ENCODE assay signal across 1 cellular context in the genomic region with DNA sequence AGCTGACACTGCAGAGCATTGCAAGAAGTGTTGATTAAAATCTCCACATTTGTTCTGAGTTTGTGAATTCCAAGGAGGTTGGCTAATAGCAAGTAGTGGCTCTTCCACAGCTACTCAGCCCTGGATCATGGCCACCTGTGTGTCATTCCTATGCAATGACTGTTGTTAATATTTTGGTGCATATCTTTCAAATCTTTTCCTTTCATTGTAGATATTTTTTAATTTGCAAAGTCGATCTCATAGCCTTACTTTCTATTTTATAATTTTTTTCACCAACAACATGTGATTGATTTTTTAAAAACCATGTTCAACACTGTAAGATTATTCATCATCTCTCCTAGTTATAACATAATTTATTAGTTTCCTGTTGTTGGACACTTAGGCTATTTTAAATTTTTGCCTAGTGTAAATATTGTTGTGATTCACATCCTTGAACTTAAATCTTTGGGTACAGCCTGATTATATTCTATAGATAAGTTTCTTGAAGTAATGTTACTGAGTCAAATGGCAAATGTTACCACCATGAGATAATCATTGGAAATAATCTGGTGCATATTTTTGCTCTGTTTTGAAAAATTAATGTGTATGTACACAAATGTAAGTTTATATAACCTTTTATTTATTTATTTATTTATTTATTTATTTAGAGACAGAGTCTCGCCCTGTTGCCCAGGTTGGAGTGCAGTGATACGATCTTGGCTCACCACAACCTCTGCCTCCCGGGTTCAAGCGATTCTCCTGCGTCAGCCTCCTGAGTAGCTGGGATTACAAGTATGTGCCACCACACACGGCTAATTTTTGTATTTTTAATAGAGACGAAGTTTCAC.
TF ChIP-seq lines count a peak whose summit lies in the region.

No MANE protein-coding gene starts in this region.

TF ChIP-seq in SK-N-SH, 30 proteins besides CTCF, POLR2A, EP300 and RAD21:
- TF ChIP-seq, protein P1, sequence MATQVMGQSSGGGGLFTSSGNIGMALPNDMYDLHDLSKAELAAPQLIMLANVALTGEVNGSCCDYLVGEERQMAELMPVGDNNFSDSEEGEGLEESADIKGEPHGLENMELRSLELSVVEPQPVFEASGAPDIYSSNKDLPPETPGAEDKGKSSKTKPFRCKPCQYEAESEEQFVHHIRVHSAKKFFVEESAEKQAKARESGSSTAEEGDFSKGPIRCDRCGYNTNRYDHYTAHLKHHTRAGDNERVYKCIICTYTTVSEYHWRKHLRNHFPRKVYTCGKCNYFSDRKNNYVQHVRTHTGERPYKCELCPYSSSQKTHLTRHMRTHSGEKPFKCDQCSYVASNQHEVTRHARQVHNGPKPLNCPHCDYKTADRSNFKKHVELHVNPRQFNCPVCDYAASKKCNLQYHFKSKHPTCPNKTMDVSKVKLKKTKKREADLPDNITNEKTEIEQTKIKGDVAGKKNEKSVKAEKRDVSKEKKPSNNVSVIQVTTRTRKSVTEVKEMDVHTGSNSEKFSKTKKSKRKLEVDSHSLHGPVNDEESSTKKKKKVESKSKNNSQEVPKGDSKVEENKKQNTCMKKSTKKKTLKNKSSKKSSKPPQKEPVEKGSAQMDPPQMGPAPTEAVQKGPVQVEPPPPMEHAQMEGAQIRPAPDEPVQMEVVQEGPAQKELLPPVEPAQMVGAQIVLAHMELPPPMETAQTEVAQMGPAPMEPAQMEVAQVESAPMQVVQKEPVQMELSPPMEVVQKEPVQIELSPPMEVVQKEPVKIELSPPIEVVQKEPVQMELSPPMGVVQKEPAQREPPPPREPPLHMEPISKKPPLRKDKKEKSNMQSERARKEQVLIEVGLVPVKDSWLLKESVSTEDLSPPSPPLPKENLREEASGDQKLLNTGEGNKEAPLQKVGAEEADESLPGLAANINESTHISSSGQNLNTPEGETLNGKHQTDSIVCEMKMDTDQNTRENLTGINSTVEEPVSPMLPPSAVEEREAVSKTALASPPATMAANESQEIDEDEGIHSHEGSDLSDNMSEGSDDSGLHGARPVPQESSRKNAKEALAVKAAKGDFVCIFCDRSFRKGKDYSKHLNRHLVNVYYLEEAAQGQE (IDR thresholded peaks at IDR 0.05; ENCODE audit: low read depth, low read length): no peak
- TF ChIP-seq PBX3 (IDR thresholded peaks at IDR 0.05): peak; percentile 67
- TF ChIP-seq RXRA (IDR thresholded peaks at IDR 0.05; ENCODE audit: borderline replicate concordance, low read depth): 0 out of 2 replicates have a peak, but pooled peaks have one; percentile 10
- peak; percentile 83 for TF ChIP-seq FOSL2 (IDR thresholded peaks at IDR 0.05; ENCODE audit: borderline replicate concordance, low read depth)
- TF ChIP-seq EZH2phosphoT487 (IDR thresholded peaks at IDR 0.05; ENCODE audit: borderline replicate concordance, low read depth): no peak
- peak; percentile 88 for TF ChIP-seq JUND (IDR thresholded peaks at IDR 0.05)
- no peak for TF ChIP-seq IRF3 (IDR thresholded peaks at IDR 0.05; ENCODE audit: low read depth, low read length)
- TF ChIP-seq MEF2A (IDR thresholded peaks at IDR 0.05; ENCODE audit: borderline replicate concordance, low read depth): peak; percentile 49; the same call in 1 of the 2 replicates
- TF ChIP-seq, protein P2, sequence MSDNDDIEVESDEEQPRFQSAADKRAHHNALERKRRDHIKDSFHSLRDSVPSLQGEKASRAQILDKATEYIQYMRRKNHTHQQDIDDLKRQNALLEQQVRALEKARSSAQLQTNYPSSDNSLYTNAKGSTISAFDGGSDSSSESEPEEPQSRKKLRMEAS (IDR thresholded peaks at IDR 0.05; ENCODE audit: low read depth): peak; percentile 44; the same call in 1 of the 2 replicates
- no peak for TF ChIP-seq ELF1 (IDR thresholded peaks at IDR 0.05)
- TF ChIP-seq TEAD4 (IDR thresholded peaks at IDR 0.05; ENCODE audit: borderline replicate concordance, insufficient read depth): peak; percentile 78
- TF ChIP-seq ZBTB33 (IDR thresholded peaks at IDR 0.05; ENCODE audit: borderline replicate concordance, low read depth): 0 out of 2 replicates have a peak, but pooled peaks have one; percentile 42
- peak; percentile 34; the same call in 1 of the 2 replicates for TF ChIP-seq POLR2AphosphoS5 (IDR thresholded peaks at IDR 0.05; ENCODE audit: low read depth, low read length)
- TF ChIP-seq USF2 (IDR thresholded peaks at IDR 0.05; ENCODE audit: borderline replicate concordance, low read depth, low read length): no peak
- 0 out of 2 replicates have a peak, but pooled peaks have one; percentile 32 for TF ChIP-seq YY1 (IDR thresholded peaks at IDR 0.05; ENCODE audit: low read depth)
- peak; percentile 25; the same call in 1 of the 2 replicates for TF ChIP-seq FOXM1 (IDR thresholded peaks at IDR 0.05; ENCODE audit: low read depth)
- TF ChIP-seq NFIC (IDR thresholded peaks at IDR 0.05; ENCODE audit: borderline replicate concordance): peak; percentile 80
- TF ChIP-seq TCF12 (IDR thresholded peaks at IDR 0.05): peak; percentile 94
- TF ChIP-seq GATA2 (CRISPR knock-in tag; IDR thresholded peaks at IDR 0.05): no peak
